9 cellular contexts compared by ENCODE assay signal in the genomic region with DNA sequence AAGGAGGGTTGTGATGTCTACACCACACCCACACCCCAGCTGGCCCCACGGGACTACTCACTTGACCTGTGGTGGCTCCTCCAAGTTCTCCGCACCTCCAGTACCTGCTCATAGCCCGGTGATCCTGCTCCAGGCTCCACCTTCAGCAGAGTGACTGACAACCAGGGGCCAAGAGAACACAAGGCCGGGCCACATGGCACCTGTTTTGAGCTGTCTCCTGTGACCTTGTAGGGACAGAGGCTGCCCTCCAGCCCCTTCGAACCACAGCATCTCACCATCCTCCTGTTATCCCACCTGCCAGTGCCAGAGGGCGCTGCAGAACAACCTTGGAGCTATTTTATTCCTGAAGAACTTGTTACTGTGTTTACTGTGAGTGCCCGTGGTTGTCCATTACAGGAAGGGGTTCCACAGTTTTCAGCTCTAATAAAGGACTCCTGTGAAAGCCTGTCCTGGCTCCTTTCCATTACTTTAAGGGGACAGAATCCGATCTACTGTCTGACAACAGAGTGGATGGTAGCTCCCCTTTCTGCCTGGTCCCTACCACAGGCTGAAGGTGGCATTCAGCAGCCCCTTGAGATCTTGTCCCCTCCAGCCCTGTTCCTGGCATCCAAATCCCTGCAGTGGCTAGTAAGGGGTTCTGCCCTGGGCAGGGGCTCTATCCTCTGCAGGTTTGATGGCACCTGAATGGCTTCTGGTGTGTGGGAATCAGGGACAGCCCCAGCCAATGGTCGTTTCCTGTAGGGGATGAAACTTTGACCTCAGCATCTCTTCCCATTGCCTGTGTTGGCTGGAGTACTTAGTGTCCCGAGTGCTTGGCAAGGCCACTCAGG. TPM values are rescaled to one million over a fixed set of nuclear protein-coding genes. Genes with fewer than 3 reads are reported as not detected.
DNase-seq lines count a peak whose midpoint lies in the region; ATAC-seq and TF ChIP-seq lines count a peak whose summit lies in the region.
"Had no signal": no experiment of that assay in that cellular context is flagged by ENCODE, and none has a peak within 500 bp of the region (broad histone marks: within the 10 kb centered on the region; RNA-seq: fewer than 3 reads in every experiment).

No MANE protein-coding gene starts in this region.

- no peak overlapping the region for H3K4me3 Mint-ChIP-seq in brain
- H3K4me3 Mint-ChIP-seq: naive B cell had no signal

- DNase-seq in COLO668 (lab: John Stamatoyannopoulos, UW; ENCODE audit: unreplicated experiment) (peak; percentile 22), NCI-H82 (lab: John Stamatoyannopoulos, UW) (peak; percentile 55), iPS-NIHi7 (ENCODE audit: extremely low spot score) (peak; percentile 83), germinal center (ENCODE audit: low spot score) (no peak)
- peak; percentile 29 to 30 for DNase-seq in stimulated activated CD4-positive, alpha-beta T cell treated with anti-CD3 and anti-CD28 coated beads, Interleukin-2, amount 100 ng/mL, for 48 hours
- DNase-seq: naive B cell had no signal

- no peaks in the 10 kb centered on the region for H3K4me1 Mint-ChIP-seq in brain
- H3K4me1 Mint-ChIP-seq: naive B cell had no signal

- H3K27ac Mint-ChIP-seq in brain, result peak overlapping the region in 1 of 5 experiments; percentile 22
- H3K27ac Mint-ChIP-seq: naive B cell had no signal

- no peaks in the 10 kb centered on the region for H3K36me3 Mint-ChIP-seq in brain
- H3K36me3 Mint-ChIP-seq: naive B cell had no signal

- TF ChIP-seq CTCF in brain (conservative IDR thresholded peaks at IDR 0.05), result peak; percentile 70 to 87

- peak; percentile 56 for ATAC-seq in GM21529 (IDR thresholded peaks at IDR 0.05; ENCODE audit: unreplicated experiment)
- no peak for ATAC-seq in GM19467 (IDR thresholded peaks at IDR 0.05; ENCODE audit: unreplicated experiment)

- peaks cover 44% of the 10 kb centered on the region for H3K27me3 Mint-ChIP-seq in brain

- H3K9me3 Mint-ChIP-seq in brain, result peaks cover 0 to 10% (median 0%) of the 10 kb centered on the region in 5 experiments

RNA-seq across cellular contexts. Expression of gene C10orf120, which starts 50.8 kb away (rescaled TPM):
- polyA plus RNA-seq in brain (ENCODE audit: insufficient read depth, low read depth, low replicate concordance), result not detected
